In genomic region chr14:29927596-29928341, GRCh38 we compare ENCODE assay signal across 8 cellular contexts. TPM values are rescaled to one million over a fixed set of nuclear protein-coding genes. Genes with fewer than 3 reads are reported as not detected.
DNase-seq lines count a peak whose midpoint lies in the region; ATAC-seq lines count a peak whose summit lies in the region.

PRKD1 (minus strand) TSS chr14:29927847.

- no peaks in the 10 kb centered on the region for H3K9me3 ChIP-seq in NT2/D1 (ENCODE audit: insufficient read depth, low read length)

- no peaks in the 10 kb centered on the region for H3K36me3 ChIP-seq in NT2/D1 (ENCODE audit: insufficient read depth, insufficient read length, low read length)

- no peaks in the 10 kb centered on the region for H3K36me3 Mint-ChIP-seq in activated CD4-positive, alpha-beta T cell treated with anti-CD3 and anti-CD28 coated beads, Interleukin-2, amount 10 ng/mL, durations not matched to agents 7 days and 5 days (ENCODE audit: low read depth)
- H3K36me3 Mint-ChIP-seq in dendritic cell treated with granulocyte-macrophage colony-stimulating factor and Interleukin-4, amounts not matched to agents 40 ng/mL and 50 ng/mL, for 4 days (ENCODE audit: low read depth) = no peaks in the 10 kb centered on the region
- no peaks in the 10 kb centered on the region for H3K36me3 Mint-ChIP-seq in stimulated activated effector memory CD8-positive, alpha-beta T cell treated with anti-CD3 and anti-CD28 coated beads, Interleukin-12 subunit alpha, Interleukin-12 subunit beta, amount 100 ng/mL, for 72 hours

- peaks cover 5% of the 10 kb centered on the region for H3K4me1 Mint-ChIP-seq in activated CD4-positive, alpha-beta T cell treated with anti-CD3 and anti-CD28 coated beads, Interleukin-2, amount 10 ng/mL, durations not matched to agents 7 days and 5 days
- peaks cover 6% of the 10 kb centered on the region for H3K4me1 Mint-ChIP-seq in dendritic cell treated with granulocyte-macrophage colony-stimulating factor and Interleukin-4, amounts not matched to agents 40 ng/mL and 50 ng/mL, for 4 days (ENCODE audit: low read depth)
- H3K4me1 Mint-ChIP-seq in stimulated activated effector memory CD8-positive, alpha-beta T cell treated with anti-CD3 and anti-CD28 coated beads, Interleukin-12 subunit alpha, Interleukin-12 subunit beta, amount 100 ng/mL, for 72 hours = peaks cover 6% of the 10 kb centered on the region

- H3K9me3 Mint-ChIP-seq in activated CD4-positive, alpha-beta T cell treated with anti-CD3 and anti-CD28 coated beads, Interleukin-2, amount 10 ng/mL, durations not matched to agents 7 days and 5 days = no peaks in the 10 kb centered on the region
- H3K9me3 Mint-ChIP-seq in dendritic cell treated with granulocyte-macrophage colony-stimulating factor and Interleukin-4, amounts not matched to agents 40 ng/mL and 50 ng/mL, for 4 days = no peaks in the 10 kb centered on the region
- peaks cover 16% of the 10 kb centered on the region for H3K9me3 Mint-ChIP-seq in stimulated activated effector memory CD8-positive, alpha-beta T cell treated with anti-CD3 and anti-CD28 coated beads, Interleukin-12 subunit alpha, Interleukin-12 subunit beta, amount 100 ng/mL, for 72 hours

- DNase-seq in activated CD4-positive, alpha-beta T cell treated with anti-CD3 and anti-CD28 coated beads, Interleukin-2, amount 10 ng/mL, durations not matched to agents 7 days and 5 days = no peak
- DNase-seq in activated CD4-positive, alpha-beta T cell treated with anti-CD3 and anti-CD28 coated beads, Interleukin-2, amount 50 U/mL, for 48 hours = no peak
- DNase-seq in NT2/D1 (ENCODE audit: low read depth, low spot score) = no peak
- DNase-seq in left colon = peak; percentile 34 to 42
- no peak for DNase-seq in stimulated activated effector memory CD8-positive, alpha-beta T cell treated with anti-CD3 and anti-CD28 coated beads, Interleukin-12 subunit alpha, Interleukin-12 subunit beta, amount 100 ng/mL, for 72 hours (ENCODE audit: low spot score in 2 of 2)
- DNase-seq in KG1 (lab: John Stamatoyannopoulos, UW) = no peak

- H3K27me3 Mint-ChIP-seq in activated CD4-positive, alpha-beta T cell treated with anti-CD3 and anti-CD28 coated beads, Interleukin-2, amount 10 ng/mL, durations not matched to agents 7 days and 5 days = peaks cover 28% of the 10 kb centered on the region
- peaks cover 53% of the 10 kb centered on the region for H3K27me3 Mint-ChIP-seq in dendritic cell treated with granulocyte-macrophage colony-stimulating factor and Interleukin-4, amounts not matched to agents 40 ng/mL and 50 ng/mL, for 4 days

- peak within 1 kb of the TSS; percentile 9 for H3K4me3 Mint-ChIP-seq in activated CD4-positive, alpha-beta T cell treated with anti-CD3 and anti-CD28 coated beads, Interleukin-2, amount 10 ng/mL, durations not matched to agents 7 days and 5 days
- H3K4me3 Mint-ChIP-seq in dendritic cell treated with granulocyte-macrophage colony-stimulating factor and Interleukin-4, amounts not matched to agents 40 ng/mL and 50 ng/mL, for 4 days = peak within 1 kb of the TSS; percentile 51
- H3K4me3 Mint-ChIP-seq in stimulated activated effector memory CD8-positive, alpha-beta T cell treated with anti-CD3 and anti-CD28 coated beads, Interleukin-12 subunit alpha, Interleukin-12 subunit beta, amount 100 ng/mL, for 72 hours = peak within 1 kb of the TSS; percentile 39

- H3K27ac Mint-ChIP-seq in activated CD4-positive, alpha-beta T cell treated with anti-CD3 and anti-CD28 coated beads, Interleukin-2, amount 10 ng/mL, durations not matched to agents 7 days and 5 days = peak within 1 kb of the TSS; percentile 25
- no peak within 1 kb of the TSS for H3K27ac Mint-ChIP-seq in dendritic cell treated with granulocyte-macrophage colony-stimulating factor and Interleukin-4, amounts not matched to agents 40 ng/mL and 50 ng/mL, for 4 days
- H3K27ac Mint-ChIP-seq in stimulated activated effector memory CD8-positive, alpha-beta T cell treated with anti-CD3 and anti-CD28 coated beads, Interleukin-12 subunit alpha, Interleukin-12 subunit beta, amount 100 ng/mL, for 72 hours = no peak within 1 kb of the TSS

- H3K9ac ChIP-seq in NT2/D1 (ENCODE audit: insufficient read length, low read depth) = peak within 1 kb of the TSS; percentile 80

- no peaks in the 10 kb centered on the region for H3K27me3 ChIP-seq in NT2/D1 (ENCODE audit: insufficient read depth, insufficient read length)

- ATAC-seq in HG02763 (IDR thresholded peaks at IDR 0.05; ENCODE audit: unreplicated experiment) (peak; percentile 45), left colon (peak; percentile 79)
- peak; percentile 40 for ATAC-seq in stimulated activated effector memory CD8-positive, alpha-beta T cell treated with anti-CD3 and anti-CD28 coated beads, Interleukin-12 subunit alpha, Interleukin-12 subunit beta, amount 100 ng/mL, for 72 hours

- CTCF ChIA-PET in activated CD4-positive, alpha-beta T cell treated with anti-CD3 and anti-CD28 coated beads, Interleukin-2, amount 10 ng/mL, durations not matched to agents 7 days and 5 days (lab: Charles Lee) = no interaction called here

- POLR2A ChIA-PET in activated CD4-positive, alpha-beta T cell treated with anti-CD3 and anti-CD28 coated beads, Interleukin-2, amount 10 ng/mL, durations not matched to agents 7 days and 5 days (lab: Charles Lee) = no interaction called here

- intact Hi-C loops in dendritic cell treated with granulocyte-macrophage colony-stimulating factor and Interleukin-4, amounts not matched to agents 40 ng/mL and 50 ng/mL, for 4 days (cut with micrococcal nuclease) = no loop called here
- intact Hi-C loops in left colon (cut with DNase I, micrococcal nuclease) = no loop called here

- peak within 1 kb of the TSS; percentile 65 for H3K4me3 ChIP-seq in NT2/D1 (ENCODE audit: insufficient read length, low read depth)

- H3K4me1 ChIP-seq in NT2/D1 (ENCODE audit: insufficient read depth, insufficient read length) = no peaks in the 10 kb centered on the region

RNA-seq across cellular contexts. Expression of gene PRKD1, which starts in this region (rescaled TPM):
- not detected for total RNA-seq in activated CD4-positive, alpha-beta T cell treated with anti-CD3 and anti-CD28 coated beads, Interleukin-2, amount 10 ng/mL, durations not matched to agents 7 days and 5 days
- 1 to 10 TPM in 1 of 2 donors, under 1 TPM in 1; 0.82 to 3.6 TPM for total RNA-seq in left colon

Comparison
In these comparisons a context has a peak if more than half of its experiments do, and no peak if none do; other contexts are left out.
1. DNase-seq: peak in left colon (2 of 2); none in activated CD4-positive, alpha-beta T cell treated with anti-CD3 and anti-CD28 coated beads, Interleukin-2, amount 10 ng/mL, durations not matched to agents 7 days and 5 days (single experiment), activated CD4-positive, alpha-beta T cell treated with anti-CD3 and anti-CD28 coated beads, Interleukin-2, amount 50 U/mL, for 48 hours (0 of 2), NT2/D1 (single experiment), stimulated activated effector memory CD8-positive, alpha-beta T cell treated with anti-CD3 and anti-CD28 coated beads, Interleukin-12 subunit alpha, Interleukin-12 subunit beta, amount 100 ng/mL, for 72 hours (0 of 2) and KG1 (single experiment).
2. Peak in every context shown above with its lines, with median percentiles within 50 percentile points of each other: H3K4me3 Mint-ChIP-seq and ATAC-seq.